Comparison of ENCODE assay signal across 13 cellular contexts in genomic region chr12:53069621-53070410, GRCh38. TPM values are rescaled to one million over a fixed set of nuclear protein-coding genes. Genes with fewer than 3 reads are reported as not detected.
A peak's percentile ranks its signal among the peaks of the same experiment; 100 is the strongest.
DNase-seq lines count a peak whose midpoint lies in the region; ATAC-seq and TF ChIP-seq lines count a peak whose summit lies in the region.
"Had no signal": no experiment of that assay in that cellular context is flagged by ENCODE, and none has a peak within 500 bp of the region (broad histone marks: within the 10 kb centered on the region; RNA-seq: fewer than 3 reads in every experiment).

No MANE protein-coding gene starts in this region.

- peaks cover 10% of the 10 kb centered on the region for H3K4me1 ChIP-seq in endodermal cell (ENCODE audit: control insufficient read depth, insufficient read depth, low read length)
- H3K4me1 ChIP-seq in thyroid gland: peaks cover 20 to 75% of the 10 kb centered on the region in 2 donors
- no peaks in the 10 kb centered on the region for H3K4me1 ChIP-seq in effector memory CD4-positive, alpha-beta T cell (ENCODE audit: control insufficient read depth, insufficient read depth, low read length, poor library complexity, severe bottlenecking)

- CTCF ChIA-PET in T-cell (lab: Charles Lee): no interaction called here

- no peaks in the 10 kb centered on the region for H3K9me3 ChIP-seq in endodermal cell (ENCODE audit: control insufficient read depth, low read length)
- H3K9me3 ChIP-seq in thyroid gland: no peaks in the 10 kb centered on the region
- no peaks in the 10 kb centered on the region for H3K9me3 ChIP-seq in effector memory CD4-positive, alpha-beta T cell (ENCODE audit: control insufficient read depth, low read length)
- H3K9me3 ChIP-seq: BLaER1, left lung had no signal

- H3K27me3 ChIP-seq in endodermal cell (ENCODE audit: control insufficient read depth, insufficient read depth, low read length, poor library complexity, severe bottlenecking) (no peaks in the 10 kb centered on the region), thyroid gland (no peaks in the 10 kb centered on the region)
- no peaks in the 10 kb centered on the region for H3K27me3 ChIP-seq in effector memory CD4-positive, alpha-beta T cell (replicated peaks; ENCODE audit: control insufficient read depth, insufficient read depth, low read length, poor library complexity, severe bottlenecking)
- H3K27me3 ChIP-seq: BLaER1, left lung had no signal

- DNase-seq in T-cell (no peak), endodermal cell (peak; percentile 53), mesothelial cell of epicardium (ENCODE audit: low spot score in 2 of 2, unreplicated experiment in 2 of 2) (no peak), thyroid gland (no peak), NCI-H1105 (lab: John Stamatoyannopoulos, UW) (no peak)
- DNase-seq in effector memory CD4-positive, alpha-beta T cell: no peak
- DNase-seq: activated CD8-positive, alpha-beta memory T cell treated with anti-CD3 and anti-CD28 coated beads, Interleukin-2, amount 50 U/mL, for 4 hours; KG1; NCI-H1436; SW 1271 had no signal

- TF ChIP-seq CTCF in endodermal cell (conservative IDR thresholded peaks at IDR 0.05): no peak
- TF ChIP-seq CTCF in mesothelial cell of epicardium (IDR thresholded peaks at IDR 0.05; ENCODE audit: unreplicated experiment): no peak
- TF ChIP-seq CTCF in thyroid gland (IDR thresholded peaks at IDR 0.05): no peak

- H3K4me3 ChIP-seq in endodermal cell (ENCODE audit: low read length) (no peak overlapping the region), thyroid gland (replicated peaks in 1 of 3) (no peak overlapping the region)
- H3K4me3 ChIP-seq in effector memory CD4-positive, alpha-beta T cell (ENCODE audit: insufficient read depth, low read depth, low read length, poor library complexity, severe bottlenecking): no peak overlapping the region
- H3K4me3 ChIP-seq: BLaER1, left lung had no signal

- H3K9ac ChIP-seq in endodermal cell (ENCODE audit: extremely low read depth, low read length, poor library complexity, severe bottlenecking): no peak overlapping the region
- H3K9ac ChIP-seq: BLaER1 had no signal

- H3K36me3 ChIP-seq in endodermal cell (ENCODE audit: control insufficient read depth, insufficient read depth, low read length) (peaks cover 29% of the 10 kb centered on the region), thyroid gland (peaks cover 6 to 13% of the 10 kb centered on the region in 2 donors)
- H3K36me3 ChIP-seq in effector memory CD4-positive, alpha-beta T cell (ENCODE audit: control insufficient read depth, insufficient read depth, low read length): peaks cover 59% of the 10 kb centered on the region

- H3K36me3 Mint-ChIP-seq in T-cell: peaks cover 43% of the 10 kb centered on the region
- peaks cover 36% of the 10 kb centered on the region for H3K36me3 Mint-ChIP-seq in endodermal cell (ENCODE audit: low read depth)
- H3K36me3 Mint-ChIP-seq in mesothelial cell of epicardium: peaks cover 21% of the 10 kb centered on the region

- no peak for TF ChIP-seq POLR2A in thyroid gland (IDR thresholded peaks at IDR 0.05)

- no peaks in the 10 kb centered on the region for H3K9me3 Mint-ChIP-seq in T-cell
- no peaks in the 10 kb centered on the region for H3K9me3 Mint-ChIP-seq in endodermal cell
- H3K9me3 Mint-ChIP-seq in mesothelial cell of epicardium: no peaks in the 10 kb centered on the region

- H3K4me3 Mint-ChIP-seq in T-cell (no peak overlapping the region), endodermal cell (no peak overlapping the region), mesothelial cell of epicardium (no peak overlapping the region)

- peaks cover 25 to 29% (median 26%) of the 10 kb centered on the region in 3 donors for H3K4me1 Mint-ChIP-seq in T-cell
- peaks cover 38% of the 10 kb centered on the region for H3K4me1 Mint-ChIP-seq in endodermal cell
- H3K4me1 Mint-ChIP-seq in mesothelial cell of epicardium: peaks cover 72% of the 10 kb centered on the region

- ATAC-seq in T-cell (replicated peaks in 1 of 4): no peak
- no peak for ATAC-seq in HG02623 (IDR thresholded peaks at IDR 0.05; ENCODE audit: unreplicated experiment)
- ATAC-seq: left lung had no signal

- POLR2A ChIA-PET in T-cell (lab: Charles Lee): no interaction called here

- intact Hi-C loops in thyroid gland (cut with DNase I): loop anchor here (10.0 kb wide), 1 partner anchor 125 kb away; no protein-coding TSS in a partner anchor

- WGBS in endodermal cell (ENCODE audit: insufficient coverage in 1 of 2, insufficient read length in 1 of 2), 2 experiments: 77 to 84% methylated on average over 4 to 12 of the region's 12 CpGs
- WGBS in thyroid gland, 2 donors: 71 to 72% methylated on average over 12 of the region's 12 CpGs

- H3K27me3 Mint-ChIP-seq in T-cell (no peaks in the 10 kb centered on the region), endodermal cell (ENCODE audit: insufficient read depth) (peaks cover 3% of the 10 kb centered on the region), mesothelial cell of epicardium (ENCODE audit: low read depth) (no peaks in the 10 kb centered on the region)

- H3K27ac ChIP-seq in endodermal cell (ENCODE audit: low read depth, low read length) (no peak overlapping the region), thyroid gland (peak overlapping the region in 2 of 3 donors; percentile 63 to 72)
- H3K27ac ChIP-seq in effector memory CD4-positive, alpha-beta T cell (ENCODE audit: insufficient read depth, low read length, poor library complexity, severe bottlenecking): no peak overlapping the region
- H3K27ac ChIP-seq: BLaER1, left lung had no signal

- H3K27ac Mint-ChIP-seq in T-cell (peak overlapping the region; percentile 27 to 28), endodermal cell (no peak overlapping the region), mesothelial cell of epicardium (peak overlapping the region; percentile 93)

RNA-seq across cellular contexts. Expression of gene SPRYD3, which starts 9.4 kb away (rescaled TPM):
- total RNA-seq in T-cell (10 to 100 TPM; 29.3 to 65.0 (median 58.2) TPM), endodermal cell (10 to 100 TPM; 13.0 to 18.4 TPM), mesothelial cell of epicardium (20.2 to 20.9 TPM (median 20.6 TPM) in 3 replicates), thyroid gland (10 to 100 TPM; 37.8 to 82.7 (median 58.9) TPM)
- 6.8 TPM for polyA plus RNA-seq in endodermal cell (2013, experiment 1 of 2)
- 7.2 TPM for polyA plus RNA-seq in endodermal cell (2013, experiment 2 of 2)

RNA-seq across cellular contexts. Expression of gene TNS2, which starts 20.0 kb away (rescaled TPM):
- total RNA-seq in T-cell: 1 to 10 TPM; 2.5 to 5.1 (median 3.0) TPM
- 10 to 100 TPM; 10.2 to 12.6 TPM for total RNA-seq in endodermal cell
- 9.5 TPM for polyA plus RNA-seq in endodermal cell (2013, experiment 1 of 2)
- 9.6 TPM for polyA plus RNA-seq in endodermal cell (2013, experiment 2 of 2)
- total RNA-seq in mesothelial cell of epicardium: 78.8 to 91.7 TPM (median 86.4 TPM) in 3 replicates
- total RNA-seq in thyroid gland: 100 to 1,000 TPM in 3 of 4 donors, 10 to 100 TPM in 1; 86.7 to 179 (median 114) TPM

RNA-seq across cellular contexts. Expression of gene IGFBP6, which starts 27.7 kb away (rescaled TPM):
- total RNA-seq in T-cell: 1 to 10 TPM in 1 of 5 donors, under 1 TPM in 2, not detected in 2; 0.67 to 1.4 (median 0.79) TPM
- 10 to 100 TPM; 21.7 to 48.4 TPM for total RNA-seq in endodermal cell
- polyA plus RNA-seq in endodermal cell (2013, experiment 1 of 2): 13.5 TPM
- polyA plus RNA-seq in endodermal cell (2013, experiment 2 of 2): 23.1 TPM
- total RNA-seq in mesothelial cell of epicardium: 70.3 to 77.2 TPM (median 75.6 TPM) in 3 replicates
- total RNA-seq in thyroid gland: 100 to 1,000 TPM in 3 of 4 donors, 10 to 100 TPM in 1; 76.6 to 363 (median 186) TPM

RNA-seq across cellular contexts. Expression of gene SOAT2, which starts 33.5 kb away (rescaled TPM):
- 1 to 10 TPM in 2 of 5 donors, under 1 TPM in 3; 0.82 to 1.6 (median 0.89) TPM for total RNA-seq in T-cell
- under 1 TPM; 0.46 to 0.71 TPM for total RNA-seq in endodermal cell
- 0.28 TPM for polyA plus RNA-seq in endodermal cell (2013, experiment 1 of 2)
- polyA plus RNA-seq in endodermal cell (2013, experiment 2 of 2): 0.21 TPM
- 0.13 to 0.40 TPM (median 0.20 TPM) in 3 replicates for total RNA-seq in mesothelial cell of epicardium
- total RNA-seq in thyroid gland: under 1 TPM in 1 of 4 donors, not detected in 3; 0.40 TPM
- total RNA-seq: left lung had no signal

Comparison
In these comparisons a context has a peak if more than half of its experiments do, and no peak if none do; other contexts are left out.
1. H3K27ac ChIP-seq: peak in thyroid gland (2 of 3); none in endodermal cell (single experiment) and effector memory CD4-positive, alpha-beta T cell (single experiment).
2. RNA of gene IGFBP6, which starts 27.7 kb away (total RNA-seq): 76.6 to 363 TPM in thyroid gland, 70.3 to 77.2 TPM in mesothelial cell of epicardium and 21.7 to 48.4 TPM in endodermal cell; 0.67 to 1.4 TPM in T-cell; every median in the first group is over 4 times any median in the second.